ENCODE assay signal across 1 cellular context in genomic region chrX:136122207-136122606, GRCh38.
A peak's percentile ranks its signal among the peaks of the same experiment; 100 is the strongest.
TF ChIP-seq lines count a peak whose summit lies in the region.

No MANE protein-coding gene starts in this region.

TF ChIP-seq in HEK293, 187 proteins besides CTCF, POLR2A, EP300 and RAD21 (continued from another document):
- TF ChIP-seq PRDM2 (tag by site-specific recombination; IDR thresholded peaks at IDR 0.05; ENCODE audit: borderline replicate concordance) = no peak
- no peak for TF ChIP-seq ZNF580 (tag by site-specific recombination; IDR thresholded peaks at IDR 0.05)
- no peak for TF ChIP-seq ZBTB20 (tag by site-specific recombination; IDR thresholded peaks at IDR 0.05)
- TF ChIP-seq ZNF26 (tag by site-specific recombination; IDR thresholded peaks at IDR 0.05) = no peak
- TF ChIP-seq MYNN (tag by site-specific recombination; IDR thresholded peaks at IDR 0.05; ENCODE audit: borderline replicate concordance) = no peak
- no peak for TF ChIP-seq ZNF677 (tag by site-specific recombination; IDR thresholded peaks at IDR 0.05)
- TF ChIP-seq PBX3 (CRISPR knock-in tag; IDR thresholded peaks at IDR 0.05) = no peak
- no peak for TF ChIP-seq ZNF830 (tag by site-specific recombination; IDR thresholded peaks at IDR 0.05; ENCODE audit: low read depth)
- TF ChIP-seq GLIS2 (tag by site-specific recombination; IDR thresholded peaks at IDR 0.05) = no peak
- TF ChIP-seq ZNF398 (tag by site-specific recombination; IDR thresholded peaks at IDR 0.05) = no peak
- TF ChIP-seq ZNF600 (tag by site-specific recombination; IDR thresholded peaks at IDR 0.05) = no peak
- no peak for TF ChIP-seq ZNF132 (tag by site-specific recombination; IDR thresholded peaks at IDR 0.05; ENCODE audit: borderline replicate concordance)
- TF ChIP-seq ZNF530 (tag by site-specific recombination; IDR thresholded peaks at IDR 0.05; ENCODE audit: low read depth) = no peak
- peak; percentile 68 for TF ChIP-seq ZNF629 (tag by site-specific recombination; IDR thresholded peaks at IDR 0.05)
- no peak for TF ChIP-seq BCL11A (tag by site-specific recombination; IDR thresholded peaks at IDR 0.05; ENCODE audit: low read depth)
- peak; percentile 77; the same call in 1 of the 2 replicates for TF ChIP-seq ZNF140 (tag by site-specific recombination; IDR thresholded peaks at IDR 0.05)
- no peak for TF ChIP-seq ZSCAN5A (tag by site-specific recombination; IDR thresholded peaks at IDR 0.05)
- TF ChIP-seq WT1 (tag by site-specific recombination; IDR thresholded peaks at IDR 0.05) = no peak
- no peak for TF ChIP-seq ZBTB17 (tag by site-specific recombination; IDR thresholded peaks at IDR 0.05)
- TF ChIP-seq ZBTB48 (tag by site-specific recombination; IDR thresholded peaks at IDR 0.05) = no peak
- peak; percentile 78 for TF ChIP-seq ZNF623 (tag by site-specific recombination; IDR thresholded peaks at IDR 0.05)
- TF ChIP-seq GFI1B (tag by site-specific recombination; IDR thresholded peaks at IDR 0.05) = no peak
- no peak for TF ChIP-seq ZNF792 (tag by site-specific recombination; IDR thresholded peaks at IDR 0.05)
- no peak for TF ChIP-seq ZBTB26 (tag by site-specific recombination; optimal IDR thresholded peaks at IDR 0.05)
- TF ChIP-seq KLF10 (tag by site-specific recombination; IDR thresholded peaks at IDR 0.05) = no peak
- TF ChIP-seq ZNF2 (tag by site-specific recombination; IDR thresholded peaks at IDR 0.05) = no peak
- no peak for TF ChIP-seq ZSCAN4 (tag by site-specific recombination; IDR thresholded peaks at IDR 0.05)
- TF ChIP-seq ZNF501 (tag by site-specific recombination; IDR thresholded peaks at IDR 0.05) = 0 out of 2 replicates have a peak, but pooled peaks have one; percentile 34
- TF ChIP-seq ZNF670 (tag by site-specific recombination; IDR thresholded peaks at IDR 0.05; ENCODE audit: low read depth) = no peak
- no peak for TF ChIP-seq ZNF48 (tag by site-specific recombination; IDR thresholded peaks at IDR 0.05)
- no peak for TF ChIP-seq ZNF660 (tag by site-specific recombination; IDR thresholded peaks at IDR 0.05)
- no peak for TF ChIP-seq ZBTB49 (tag by site-specific recombination; IDR thresholded peaks at IDR 0.05; ENCODE audit: low read depth)
- TF ChIP-seq SP3 (tag by site-specific recombination; IDR thresholded peaks at IDR 0.05) = no peak
- no peak for TF ChIP-seq ZNF24 (tag by site-specific recombination; IDR thresholded peaks at IDR 0.05)
- no peak for TF ChIP-seq ZSCAN18 (tag by site-specific recombination; IDR thresholded peaks at IDR 0.05)
- TF ChIP-seq PRDM1 (tag by site-specific recombination; IDR thresholded peaks at IDR 0.05) = no peak
- no peak for TF ChIP-seq OVOL3 (tag by site-specific recombination; IDR thresholded peaks at IDR 0.05)
- TF ChIP-seq ZNF274 (IDR thresholded peaks at IDR 0.05; ENCODE audit: low read length) = no peak
- TF ChIP-seq ZNF274 (tag by site-specific recombination; IDR thresholded peaks at IDR 0.05; ENCODE audit: borderline replicate concordance) = no peak
